Comparison of ENCODE assay signal across 8 cellular contexts in genomic region chr3:156554515-156554841, GRCh38. TPM values are rescaled to one million over a fixed set of nuclear protein-coding genes. Genes with fewer than 3 reads are reported as not detected.
DNase-seq lines count a peak whose midpoint lies in the region; ATAC-seq and TF ChIP-seq lines count a peak whose summit lies in the region.

No MANE protein-coding gene starts in this region.

- H3K27me3 Mint-ChIP-seq in activated CD8-positive, alpha-beta T cell treated with anti-CD3 and anti-CD28 coated beads for 36 hours: no peaks in the 10 kb centered on the region

- CTCF ChIA-PET in activated CD8-positive, alpha-beta T cell treated with anti-CD3 and anti-CD28 coated beads for 36 hours (lab: Charles Lee): interaction anchor here (0.9 to 3.6 kb wide), 15 partner anchors 12 to 620 kb away, joined by 3 to 28 read pairs (median 4); partner anchors contain the start of gene TIPARP

- peak overlapping the region; percentile 53 for H3K27ac ChIP-seq in stomach smooth muscle (ENCODE audit: low read length)

- peaks cover 5% of the 10 kb centered on the region for H3K4me1 ChIP-seq in stomach smooth muscle (ENCODE audit: control insufficient read depth, insufficient read depth, low read length)

- H3K9me3 ChIP-seq in iPS-18c (ENCODE audit: control insufficient read depth, insufficient read depth, low read length) (no peaks in the 10 kb centered on the region), stomach smooth muscle (ENCODE audit: control insufficient read depth in 2 of 2, low read length in 2 of 2) (no peaks in the 10 kb centered on the region)

- H3K36me3 Mint-ChIP-seq in activated CD8-positive, alpha-beta T cell treated with anti-CD3 and anti-CD28 coated beads for 36 hours (ENCODE audit: low read depth): peaks cover 40% of the 10 kb centered on the region

- H3K27ac Mint-ChIP-seq in activated CD8-positive, alpha-beta T cell treated with anti-CD3 and anti-CD28 coated beads for 36 hours: peak overlapping the region; percentile 95

- POLR2A ChIA-PET in activated CD8-positive, alpha-beta T cell treated with anti-CD3 and anti-CD28 coated beads for 36 hours (lab: Charles Lee): interaction anchor here (0.6 to 2.8 kb wide), 17 partner anchors 8 to 621 kb away, joined by 3 to 29 read pairs (median 4); partner anchors contain the start of gene TIPARP

- ATAC-seq in activated CD8-positive, alpha-beta T cell treated with anti-CD3 and anti-CD28 coated beads for 36 hours: no peak

- H3K9me3 Mint-ChIP-seq in activated CD8-positive, alpha-beta T cell treated with anti-CD3 and anti-CD28 coated beads for 36 hours: no peaks in the 10 kb centered on the region

- no peak for TF ChIP-seq CTCF in activated CD8-positive, alpha-beta T cell treated with anti-CD3 and anti-CD28 coated beads for 36 hours (IDR thresholded peaks at IDR 0.05)
- TF ChIP-seq CTCF in GM10266 (IDR thresholded peaks at IDR 0.05; ENCODE audit: control insufficient read depth, insufficient read depth, low read depth, missing control alignments): no peak

- peaks cover 39% of the 10 kb centered on the region for H3K4me1 Mint-ChIP-seq in activated CD8-positive, alpha-beta T cell treated with anti-CD3 and anti-CD28 coated beads for 36 hours (ENCODE audit: low read depth)

- H3K36me3 ChIP-seq in stomach smooth muscle (ENCODE audit: control insufficient read depth in 2 of 2, insufficient read depth in 2 of 2, low read length in 2 of 2): peaks cover 3 to 7% of the 10 kb centered on the region in 2 donors

- H3K4me3 Mint-ChIP-seq in activated CD8-positive, alpha-beta T cell treated with anti-CD3 and anti-CD28 coated beads for 36 hours: peak overlapping the region; percentile 94

- no peaks in the 10 kb centered on the region for H3K27me3 ChIP-seq in stomach smooth muscle (ENCODE audit: control insufficient read depth in 1 of 2, insufficient read depth in 2 of 2, low read length in 2 of 2)

- intact Hi-C loops in activated CD8-positive, alpha-beta T cell treated with anti-CD3 and anti-CD28 coated beads for 36 hours (cut with micrococcal nuclease): loop anchor here (2.0 to 10.0 kb wide), 3 partner anchors 120 to 530 kb away; partner anchors contain the start of gene TIPARP

- H3K4me3 ChIP-seq in iPS-18c (ENCODE audit: insufficient read depth, low read depth, low read length) (peak overlapping the region; percentile 96), stomach smooth muscle (ENCODE audit: low read length in 2 of 2) (peak overlapping the region; percentile 72 to 91)

- H3K9ac ChIP-seq in stomach smooth muscle (ENCODE audit: low read length in 2 of 2): peak overlapping the region; percentile 73 to 81

- peak; percentile 46 for DNase-seq in SIG-M5 treated with dmso at 0.1 percent for 504 hours (lab: John Stamatoyannopoulos, UW; ENCODE audit: unreplicated experiment)
- no peak for DNase-seq in SIG-M5 (lab: John Stamatoyannopoulos, UW)
- no peak for DNase-seq in activated CD8-positive, alpha-beta T cell treated with anti-CD3 and anti-CD28 coated beads for 36 hours
- DNase-seq in GM10266 (ENCODE audit: extremely low spot score): no peak
- no peak for DNase-seq in NCI-H2107 treated with DMSO at 0.1 percent for 48 hours (lab: John Stamatoyannopoulos, UW; ENCODE audit: unreplicated experiment)
- DNase-seq in activated effector memory CD4-positive, alpha-beta T cell treated with anti-CD3 and anti-CD28 coated beads, Interleukin-2, amount 50 U/mL, for 16 hours: no peak

RNA-seq across cellular contexts. Expression of gene SSR3, which starts 0.4 kb away (rescaled TPM):
- total RNA-seq in activated CD8-positive, alpha-beta T cell treated with anti-CD3 and anti-CD28 coated beads for 36 hours: 100 to 1,000 TPM; 175 TPM
